In genomic region chr7:50268990-50269389, GRCh38 we compare ENCODE assay signal across 17 cellular contexts. TPM values are rescaled to one million over a fixed set of nuclear protein-coding genes. Genes with fewer than 3 reads are reported as not detected.
DNase-seq lines count a peak whose midpoint lies in the region; ATAC-seq and TF ChIP-seq lines count a peak whose summit lies in the region.
"Had no signal": no experiment of that assay in that cellular context is flagged by ENCODE, and none has a peak within 500 bp of the region (broad histone marks: within the 10 kb centered on the region; RNA-seq: fewer than 3 reads in every experiment).

No MANE protein-coding gene starts in this region.

- intact Hi-C loops in activated T-helper 2 cell treated with anti-CD3 and anti-CD28 coated beads, Interferon-gamma antibody, Interleukin-2, Interleukin-4, amounts not matched to agents 10 μg/mL and 5 μg/mL and 100 μg/mL, durations not matched to agents 14 hours and 24 hours and 36 hours (cut with micrococcal nuclease): loop anchor here (5.0 kb wide), 1 partner anchor 393 kb away; no protein-coding TSS in a partner anchor

- H3K4me3 Mint-ChIP-seq in activated CD8-positive, alpha-beta memory T cell treated with anti-CD3 and anti-CD28 coated beads, Interleukin-2, amount 10 ng/mL, durations not matched to agents 7 days and 5 days: no peak overlapping the region
- H3K4me3 Mint-ChIP-seq in activated T-helper 2 cell treated with anti-CD3 and anti-CD28 coated beads, Interferon-gamma antibody, Interleukin-2, Interleukin-4, amounts not matched to agents 10 μg/mL and 5 μg/mL and 100 μg/mL, durations not matched to agents 14 hours and 24 hours and 36 hours (ENCODE audit: low read depth): no peak overlapping the region
- H3K4me3 Mint-ChIP-seq in stimulated activated naive B cell treated with anti-CD40 and anti-IgM and Interleukin-4, amounts not matched to agents 10 μg/mL and 1 μg/mL and 100 μg/mL, for 72 hours: peak overlapping the region; percentile 15 to 41

- no peak for ATAC-seq in activated CD8-positive, alpha-beta memory T cell treated with anti-CD3 and anti-CD28 coated beads, Interleukin-2, amount 10 ng/mL, durations not matched to agents 7 days and 5 days
- no peak for ATAC-seq in stimulated activated naive B cell treated with anti-CD40 and anti-IgM and Interleukin-4, amounts not matched to agents 10 μg/mL and 1 μg/mL and 100 μg/mL, for 72 hours (replicated peaks)
- ATAC-seq: foreskin keratinocyte, SK-N-SH treated with all-trans-retinoic acid at 6 μM for 48 hours had no signal

- CTCF ChIA-PET in activated CD8-positive, alpha-beta memory T cell treated with anti-CD3 and anti-CD28 coated beads, Interleukin-2, amount 10 ng/mL, durations not matched to agents 7 days and 5 days (lab: Charles Lee): interaction anchor here (1.3 to 11.2 kb wide), 7 partner anchors 9 to 99 kb away, joined by 3 to 135 read pairs (median 14); no protein-coding TSS in a partner anchor

- H3K4me1 Mint-ChIP-seq in activated CD8-positive, alpha-beta memory T cell treated with anti-CD3 and anti-CD28 coated beads, Interleukin-2, amount 10 ng/mL, durations not matched to agents 7 days and 5 days: peaks cover 89% of the 10 kb centered on the region
- H3K4me1 Mint-ChIP-seq in activated T-helper 2 cell treated with anti-CD3 and anti-CD28 coated beads, Interferon-gamma antibody, Interleukin-2, Interleukin-4, amounts not matched to agents 10 μg/mL and 5 μg/mL and 100 μg/mL, durations not matched to agents 14 hours and 24 hours and 36 hours (ENCODE audit: low read depth): peaks cover 81% of the 10 kb centered on the region
- peaks cover 74 to 96% of the 10 kb centered on the region in 2 donors for H3K4me1 Mint-ChIP-seq in stimulated activated naive B cell treated with anti-CD40 and anti-IgM and Interleukin-4, amounts not matched to agents 10 μg/mL and 1 μg/mL and 100 μg/mL, for 72 hours

- peaks cover 9% of the 10 kb centered on the region for H3K36me3 Mint-ChIP-seq in activated CD8-positive, alpha-beta memory T cell treated with anti-CD3 and anti-CD28 coated beads, Interleukin-2, amount 10 ng/mL, durations not matched to agents 7 days and 5 days
- peaks cover 8% of the 10 kb centered on the region for H3K36me3 Mint-ChIP-seq in activated T-helper 2 cell treated with anti-CD3 and anti-CD28 coated beads, Interferon-gamma antibody, Interleukin-2, Interleukin-4, amounts not matched to agents 10 μg/mL and 5 μg/mL and 100 μg/mL, durations not matched to agents 14 hours and 24 hours and 36 hours (ENCODE audit: low read depth)
- peaks cover 0 to 6% of the 10 kb centered on the region in 2 donors for H3K36me3 Mint-ChIP-seq in stimulated activated naive B cell treated with anti-CD40 and anti-IgM and Interleukin-4, amounts not matched to agents 10 μg/mL and 1 μg/mL and 100 μg/mL, for 72 hours

- in situ Hi-C loops in GM13977 (cut with MboI; ENCODE audit: low pct_unique_long_range_greater_than_20kb, low sequenced_read_pairs, unreplicated experiment): no loop called here

- peak overlapping the region; percentile 98 for H3K27ac Mint-ChIP-seq in activated CD8-positive, alpha-beta memory T cell treated with anti-CD3 and anti-CD28 coated beads, Interleukin-2, amount 10 ng/mL, durations not matched to agents 7 days and 5 days
- H3K27ac Mint-ChIP-seq in activated T-helper 2 cell treated with anti-CD3 and anti-CD28 coated beads, Interferon-gamma antibody, Interleukin-2, Interleukin-4, amounts not matched to agents 10 μg/mL and 5 μg/mL and 100 μg/mL, durations not matched to agents 14 hours and 24 hours and 36 hours: peak overlapping the region; percentile 94
- H3K27ac Mint-ChIP-seq in stimulated activated naive B cell treated with anti-CD40 and anti-IgM and Interleukin-4, amounts not matched to agents 10 μg/mL and 1 μg/mL and 100 μg/mL, for 72 hours: peak overlapping the region; percentile 88

- DNase-seq in activated CD8-positive, alpha-beta memory T cell treated with anti-CD3 and anti-CD28 coated beads, Interleukin-2, amount 10 ng/mL, durations not matched to agents 7 days and 5 days: no peak
- DNase-seq in activated CD8-positive, alpha-beta memory T cell treated with anti-CD3 and anti-CD28 coated beads, Interleukin-2, amount 50 U/mL, for 4 hours: no peak
- DNase-seq in NCI-H510A treated with DMSO at 0.1 percent for 48 hours (lab: John Stamatoyannopoulos, UW) (peak; percentile 46), GM13977 (ENCODE audit: low spot score) (no peak), NCI-H446 treated with DMSO at 0.1 percent for 48 hours (lab: John Stamatoyannopoulos, UW) (no peak)
- DNase-seq in activated T-helper 2 cell treated with anti-CD3 and anti-CD28 coated beads, Interferon-gamma antibody, Interleukin-2, Interleukin-4, amounts not matched to agents 10 μg/mL and 5 μg/mL and 100 μg/mL, durations not matched to agents 14 hours and 24 hours and 36 hours (ENCODE audit: low spot score): no peak
- DNase-seq in stimulated activated naive B cell treated with anti-CD40 and anti-IgM and Interleukin-4, amounts not matched to agents 10 μg/mL and 1 μg/mL and 100 μg/mL, for 72 hours: no peak
- DNase-seq in stimulated activated CD4-positive, alpha-beta T cell treated with anti-CD3 and anti-CD28 coated beads, Interleukin-12 subunit alpha, Interleukin-12 subunit beta, amount 100 ng/mL, for 4 hours: no peak
- DNase-seq: activated effector memory CD4-positive, alpha-beta T cell treated with Interleukin-2 at 50 U/mL for 16 hours; effector CD4-positive, alpha-beta T cell; foreskin keratinocyte; mesenchymal stem cell; NCI-H1930; NCI-H82; occipital lobe; transverse colon had no signal

- TF ChIP-seq CTCF in GM13977 (IDR thresholded peaks at IDR 0.05; ENCODE audit: extremely low read depth, insufficient read depth, missing control alignments): no peak

- H3K9me3 Mint-ChIP-seq in activated CD8-positive, alpha-beta memory T cell treated with anti-CD3 and anti-CD28 coated beads, Interleukin-2, amount 10 ng/mL, durations not matched to agents 7 days and 5 days (ENCODE audit: low read depth): no peaks in the 10 kb centered on the region
- peaks cover 4% of the 10 kb centered on the region for H3K9me3 Mint-ChIP-seq in activated T-helper 2 cell treated with anti-CD3 and anti-CD28 coated beads, Interferon-gamma antibody, Interleukin-2, Interleukin-4, amounts not matched to agents 10 μg/mL and 5 μg/mL and 100 μg/mL, durations not matched to agents 14 hours and 24 hours and 36 hours
- peaks cover 0 to 3% of the 10 kb centered on the region in 2 donors for H3K9me3 Mint-ChIP-seq in stimulated activated naive B cell treated with anti-CD40 and anti-IgM and Interleukin-4, amounts not matched to agents 10 μg/mL and 1 μg/mL and 100 μg/mL, for 72 hours

- H3K27me3 Mint-ChIP-seq in activated CD8-positive, alpha-beta memory T cell treated with anti-CD3 and anti-CD28 coated beads, Interleukin-2, amount 10 ng/mL, durations not matched to agents 7 days and 5 days: no peaks in the 10 kb centered on the region
- H3K27me3 Mint-ChIP-seq in activated T-helper 2 cell treated with anti-CD3 and anti-CD28 coated beads, Interferon-gamma antibody, Interleukin-2, Interleukin-4, amounts not matched to agents 10 μg/mL and 5 μg/mL and 100 μg/mL, durations not matched to agents 14 hours and 24 hours and 36 hours (ENCODE audit: low read depth): no peaks in the 10 kb centered on the region
- no peaks in the 10 kb centered on the region for H3K27me3 Mint-ChIP-seq in stimulated activated naive B cell treated with anti-CD40 and anti-IgM and Interleukin-4, amounts not matched to agents 10 μg/mL and 1 μg/mL and 100 μg/mL, for 72 hours

RNA-seq across cellular contexts. Expression of gene IKZF1, which starts 35.5 kb away (rescaled TPM):
- total RNA-seq in activated CD8-positive, alpha-beta memory T cell treated with anti-CD3 and anti-CD28 coated beads, Interleukin-2, amount 10 ng/mL, durations not matched to agents 7 days and 5 days: 100 to 1,000 TPM; 348 to 374 TPM
- total RNA-seq in activated T-helper 2 cell treated with anti-CD3 and anti-CD28 coated beads, Interferon-gamma antibody, Interleukin-2, Interleukin-4, amounts not matched to agents 10 μg/mL and 5 μg/mL and 100 μg/mL, durations not matched to agents 14 hours and 24 hours and 36 hours: 360 and 371 TPM in 2 replicates
- total RNA-seq: foreskin keratinocyte had no signal

Comparison
In these comparisons a context has a peak if more than half of its experiments do, and no peak if none do; other contexts are left out.
1. H3K4me3 Mint-ChIP-seq: peak in stimulated activated naive B cell treated with anti-CD40 and anti-IgM and Interleukin-4, amounts not matched to agents 10 μg/mL and 1 μg/mL and 100 μg/mL, for 72 hours (2 of 2); none in activated CD8-positive, alpha-beta memory T cell treated with anti-CD3 and anti-CD28 coated beads, Interleukin-2, amount 10 ng/mL, durations not matched to agents 7 days and 5 days (single experiment) and activated T-helper 2 cell treated with anti-CD3 and anti-CD28 coated beads, Interferon-gamma antibody, Interleukin-2, Interleukin-4, amounts not matched to agents 10 μg/mL and 5 μg/mL and 100 μg/mL, durations not matched to agents 14 hours and 24 hours and 36 hours (single experiment).
2. Peak in every context shown above with its lines, with median percentiles within 50 percentile points of each other: H3K27ac Mint-ChIP-seq.